ENCODE assay signal across 10 cellular contexts in genomic region chr9:114894206-114894605, GRCh38. TPM values are rescaled to one million over a fixed set of nuclear protein-coding genes. Genes with fewer than 3 reads are reported as not detected.
DNase-seq lines count a peak whose midpoint lies in the region; ATAC-seq and TF ChIP-seq lines count a peak whose summit lies in the region.
"Had no signal": no experiment of that assay in that cellular context is flagged by ENCODE, and none has a peak within 500 bp of the region (broad histone marks: within the 10 kb centered on the region; RNA-seq: fewer than 3 reads in every experiment).

No MANE protein-coding gene starts in this region.

- TF ChIP-seq CTCF in AG10803 (conservative IDR thresholded peaks at IDR 0.05; ENCODE audit: low read length) (no peak), right lobe of liver (IDR thresholded peaks at IDR 0.05) (no peak), progenitor cell of endocrine pancreas (IDR thresholded peaks at IDR 0.05; ENCODE audit: unreplicated experiment) (no peak)

- H3K27ac Mint-ChIP-seq in activated T-helper 2 cell treated with anti-CD3 and anti-CD28 coated beads, Interferon-gamma antibody, Interleukin-2, Interleukin-4, amounts not matched to agents 10 μg/mL and 5 μg/mL and 100 μg/mL, durations not matched to agents 14 hours and 24 hours and 36 hours: peak overlapping the region; percentile 84
- H3K27ac Mint-ChIP-seq in progenitor cell of endocrine pancreas: no peak overlapping the region

- H3K4me1 ChIP-seq in right lobe of liver: peaks cover 0 to 30% (median 10%) of the 10 kb centered on the region in 4 donors

- peak overlapping the region; percentile 47 for H3K4me3 Mint-ChIP-seq in activated T-helper 2 cell treated with anti-CD3 and anti-CD28 coated beads, Interferon-gamma antibody, Interleukin-2, Interleukin-4, amounts not matched to agents 10 μg/mL and 5 μg/mL and 100 μg/mL, durations not matched to agents 14 hours and 24 hours and 36 hours (ENCODE audit: low read depth)
- H3K4me3 Mint-ChIP-seq in progenitor cell of endocrine pancreas (ENCODE audit: low read depth): no peak overlapping the region

- H3K27ac ChIP-seq in right lobe of liver: peak overlapping the region in 1 of 3 donors; percentile 7

- H3K27me3 Mint-ChIP-seq in activated T-helper 2 cell treated with anti-CD3 and anti-CD28 coated beads, Interferon-gamma antibody, Interleukin-2, Interleukin-4, amounts not matched to agents 10 μg/mL and 5 μg/mL and 100 μg/mL, durations not matched to agents 14 hours and 24 hours and 36 hours (ENCODE audit: low read depth): no peaks in the 10 kb centered on the region
- H3K27me3 Mint-ChIP-seq in progenitor cell of endocrine pancreas: no peaks in the 10 kb centered on the region

- H3K36me3 Mint-ChIP-seq in activated T-helper 2 cell treated with anti-CD3 and anti-CD28 coated beads, Interferon-gamma antibody, Interleukin-2, Interleukin-4, amounts not matched to agents 10 μg/mL and 5 μg/mL and 100 μg/mL, durations not matched to agents 14 hours and 24 hours and 36 hours (ENCODE audit: low read depth): peaks cover 57% of the 10 kb centered on the region
- H3K36me3 Mint-ChIP-seq in progenitor cell of endocrine pancreas (ENCODE audit: insufficient read depth): no peaks in the 10 kb centered on the region

- 32% methylated on average over 3 of the region's 3 CpGs for WGBS in right lobe of liver (ENCODE audit: insufficient coverage, low coverage, low lambda C conversion rate, missing lambda C conversion rate)

- no peak overlapping the region for H3K4me3 ChIP-seq in AG10803 (ENCODE audit: low read length)
- no peak overlapping the region for H3K4me3 ChIP-seq in right lobe of liver

- H3K9me3 ChIP-seq in right lobe of liver: no peaks in the 10 kb centered on the region

- no peaks in the 10 kb centered on the region for H3K27me3 ChIP-seq in right lobe of liver

- peaks cover 10% of the 10 kb centered on the region for H3K9me3 Mint-ChIP-seq in activated T-helper 2 cell treated with anti-CD3 and anti-CD28 coated beads, Interferon-gamma antibody, Interleukin-2, Interleukin-4, amounts not matched to agents 10 μg/mL and 5 μg/mL and 100 μg/mL, durations not matched to agents 14 hours and 24 hours and 36 hours
- H3K9me3 Mint-ChIP-seq in progenitor cell of endocrine pancreas (ENCODE audit: low read depth): peaks cover 10% of the 10 kb centered on the region

- intact Hi-C loops in activated T-helper 2 cell treated with anti-CD3 and anti-CD28 coated beads, Interferon-gamma antibody, Interleukin-2, Interleukin-4, amounts not matched to agents 10 μg/mL and 5 μg/mL and 100 μg/mL, durations not matched to agents 14 hours and 24 hours and 36 hours (cut with micrococcal nuclease): loop anchor here (1.0 to 10.0 kb wide), 8 partner anchors 8 to 509 kb away; partner anchors contain the start of genes AKNA, TNFSF15 and TNFSF8
- intact Hi-C loops in right lobe of liver (cut with DNase I): no loop called here

- no peak for TF ChIP-seq POLR2A in right lobe of liver (IDR thresholded peaks at IDR 0.05)

- ATAC-seq in right lobe of liver (peak in 3 of 4 donors; percentile 11 to 26 (median 22)), GM21529 (IDR thresholded peaks at IDR 0.05; ENCODE audit: unreplicated experiment) (no peak), HG03469 (IDR thresholded peaks at IDR 0.05; ENCODE audit: unreplicated experiment) (no peak)
- ATAC-seq: HCT116 had no signal

- H3K4me1 Mint-ChIP-seq in activated T-helper 2 cell treated with anti-CD3 and anti-CD28 coated beads, Interferon-gamma antibody, Interleukin-2, Interleukin-4, amounts not matched to agents 10 μg/mL and 5 μg/mL and 100 μg/mL, durations not matched to agents 14 hours and 24 hours and 36 hours (ENCODE audit: low read depth): peaks cover 57% of the 10 kb centered on the region
- peaks cover 15% of the 10 kb centered on the region for H3K4me1 Mint-ChIP-seq in progenitor cell of endocrine pancreas (ENCODE audit: low read depth)

- DNase-seq in AG10803 (ENCODE audit: low read depth): peak; percentile 58
- peak; percentile 45 for DNase-seq in H4 (ENCODE audit: low spot score)
- DNase-seq in activated T-helper 2 cell treated with anti-CD3 and anti-CD28 coated beads, Interferon-gamma antibody, Interleukin-2, Interleukin-4, amounts not matched to agents 10 μg/mL and 5 μg/mL and 100 μg/mL, durations not matched to agents 14 hours and 24 hours and 36 hours (ENCODE audit: low spot score): no peak
- no peak for DNase-seq in right lobe of liver
- DNase-seq in progenitor cell of endocrine pancreas (ENCODE audit: low spot score, unreplicated experiment): no peak
- no peak for DNase-seq in hepatic stellate cell (ENCODE audit: low spot score)
- DNase-seq: DMS 273 treated with DMSO at 0.1 percent for 48 hours had no signal

- no peaks in the 10 kb centered on the region for H3K36me3 ChIP-seq in right lobe of liver

RNA-seq across cellular contexts. Expression of gene TNFSF8, which starts 36.2 kb away (rescaled TPM):
- not detected in 2 replicates for total RNA-seq in H4 (2014; rRNA removed; shearing (Covaris generic))
- 73.6 and 82.3 TPM in 2 replicates for total RNA-seq in activated T-helper 2 cell treated with anti-CD3 and anti-CD28 coated beads, Interferon-gamma antibody, Interleukin-2, Interleukin-4, amounts not matched to agents 10 μg/mL and 5 μg/mL and 100 μg/mL, durations not matched to agents 14 hours and 24 hours and 36 hours
- 1 to 10 TPM in 1 of 6 experiments, under 1 TPM in 5; 0.19 to 2.0 (median 0.38) TPM for total RNA-seq in right lobe of liver
- total RNA-seq in progenitor cell of endocrine pancreas: not detected in 2 replicates

Comparison
In these comparisons a context has a peak if more than half of its experiments do, and no peak if none do; other contexts are left out.
1. DNase-seq: peak in AG10803 (single experiment) and H4 (single experiment); none in activated T-helper 2 cell treated with anti-CD3 and anti-CD28 coated beads, Interferon-gamma antibody, Interleukin-2, Interleukin-4, amounts not matched to agents 10 μg/mL and 5 μg/mL and 100 μg/mL, durations not matched to agents 14 hours and 24 hours and 36 hours (single experiment), right lobe of liver (0 of 3), progenitor cell of endocrine pancreas (single experiment) and hepatic stellate cell (single experiment).
2. ATAC-seq: peak in right lobe of liver (3 of 4); none in GM21529 (single experiment) and HG03469 (single experiment).
3. RNA of gene TNFSF8, which starts 36.2 kb away (total RNA-seq): 73.6 to 82.3 TPM in activated T-helper 2 cell treated with anti-CD3 and anti-CD28 coated beads, Interferon-gamma antibody, Interleukin-2, Interleukin-4, amounts not matched to agents 10 μg/mL and 5 μg/mL and 100 μg/mL, durations not matched to agents 14 hours and 24 hours and 36 hours; 0.19 to 2.0 TPM in right lobe of liver, not detected in H4 and not detected in progenitor cell of endocrine pancreas; every median in the first group is over 10 times any median in the second.